1 cellular context compared by ENCODE assay signal in genomic region chr3:171407746-171408145, GRCh38.
TF ChIP-seq lines count a peak whose summit lies in the region.

No MANE protein-coding gene starts in this region.

TF ChIP-seq in HepG2, 621 proteins besides CTCF, POLR2A, EP300 and RAD21 (continued from another document):
- TF ChIP-seq FOXP4 (CRISPR knock-in tag; IDR thresholded peaks at IDR 0.05) (no peak), RBM22 (optimal IDR thresholded peaks at IDR 0.05; ENCODE audit: low read length) (no peak), ETV6 (CRISPR knock-in tag; conservative IDR thresholded peaks at IDR 0.05) (no peak), NFRKB (IDR thresholded peaks at IDR 0.05) (no peak), ZNF484 (CRISPR knock-in tag; IDR thresholded peaks at IDR 0.05; ENCODE audit: borderline replicate concordance, low read depth) (no peak), PRMT3 (CRISPR knock-in tag; IDR thresholded peaks at IDR 0.05; ENCODE audit: borderline replicate concordance, low read depth) (no peak), SMC3 (IDR thresholded peaks at IDR 0.05; ENCODE audit: low read length) (no peak), TBX3 (IDR thresholded peaks at IDR 0.05; ENCODE audit: borderline replicate concordance) (no peak), ZNF841 (CRISPR knock-in tag; IDR thresholded peaks at IDR 0.05; ENCODE audit: borderline replicate concordance) (no peak)
- TF ChIP-seq, protein P1, sequence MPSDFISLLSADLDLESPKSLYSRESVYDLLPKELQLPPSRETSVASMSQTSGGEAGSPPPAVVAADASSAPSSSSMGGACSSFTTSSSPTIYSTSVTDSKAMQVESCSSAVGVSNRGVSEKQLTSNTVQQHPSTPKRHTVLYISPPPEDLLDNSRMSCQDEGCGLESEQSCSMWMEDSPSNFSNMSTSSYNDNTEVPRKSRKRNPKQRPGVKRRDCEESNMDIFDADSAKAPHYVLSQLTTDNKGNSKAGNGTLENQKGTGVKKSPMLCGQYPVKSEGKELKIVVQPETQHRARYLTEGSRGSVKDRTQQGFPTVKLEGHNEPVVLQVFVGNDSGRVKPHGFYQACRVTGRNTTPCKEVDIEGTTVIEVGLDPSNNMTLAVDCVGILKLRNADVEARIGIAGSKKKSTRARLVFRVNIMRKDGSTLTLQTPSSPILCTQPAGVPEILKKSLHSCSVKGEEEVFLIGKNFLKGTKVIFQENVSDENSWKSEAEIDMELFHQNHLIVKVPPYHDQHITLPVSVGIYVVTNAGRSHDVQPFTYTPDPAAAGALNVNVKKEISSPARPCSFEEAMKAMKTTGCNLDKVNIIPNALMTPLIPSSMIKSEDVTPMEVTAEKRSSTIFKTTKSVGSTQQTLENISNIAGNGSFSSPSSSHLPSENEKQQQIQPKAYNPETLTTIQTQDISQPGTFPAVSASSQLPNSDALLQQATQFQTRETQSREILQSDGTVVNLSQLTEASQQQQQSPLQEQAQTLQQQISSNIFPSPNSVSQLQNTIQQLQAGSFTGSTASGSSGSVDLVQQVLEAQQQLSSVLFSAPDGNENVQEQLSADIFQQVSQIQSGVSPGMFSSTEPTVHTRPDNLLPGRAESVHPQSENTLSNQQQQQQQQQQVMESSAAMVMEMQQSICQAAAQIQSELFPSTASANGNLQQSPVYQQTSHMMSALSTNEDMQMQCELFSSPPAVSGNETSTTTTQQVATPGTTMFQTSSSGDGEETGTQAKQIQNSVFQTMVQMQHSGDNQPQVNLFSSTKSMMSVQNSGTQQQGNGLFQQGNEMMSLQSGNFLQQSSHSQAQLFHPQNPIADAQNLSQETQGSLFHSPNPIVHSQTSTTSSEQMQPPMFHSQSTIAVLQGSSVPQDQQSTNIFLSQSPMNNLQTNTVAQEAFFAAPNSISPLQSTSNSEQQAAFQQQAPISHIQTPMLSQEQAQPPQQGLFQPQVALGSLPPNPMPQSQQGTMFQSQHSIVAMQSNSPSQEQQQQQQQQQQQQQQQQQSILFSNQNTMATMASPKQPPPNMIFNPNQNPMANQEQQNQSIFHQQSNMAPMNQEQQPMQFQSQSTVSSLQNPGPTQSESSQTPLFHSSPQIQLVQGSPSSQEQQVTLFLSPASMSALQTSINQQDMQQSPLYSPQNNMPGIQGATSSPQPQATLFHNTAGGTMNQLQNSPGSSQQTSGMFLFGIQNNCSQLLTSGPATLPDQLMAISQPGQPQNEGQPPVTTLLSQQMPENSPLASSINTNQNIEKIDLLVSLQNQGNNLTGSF (CRISPR knock-in tag; IDR thresholded peaks at IDR 0.05): no peak
- TF ChIP-seq, protein P2, sequence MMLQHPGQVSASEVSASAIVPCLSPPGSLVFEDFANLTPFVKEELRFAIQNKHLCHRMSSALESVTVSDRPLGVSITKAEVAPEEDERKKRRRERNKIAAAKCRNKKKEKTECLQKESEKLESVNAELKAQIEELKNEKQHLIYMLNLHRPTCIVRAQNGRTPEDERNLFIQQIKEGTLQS (CRISPR knock-in tag; IDR thresholded peaks at IDR 0.05): no peak
- TF ChIP-seq, protein P3, sequence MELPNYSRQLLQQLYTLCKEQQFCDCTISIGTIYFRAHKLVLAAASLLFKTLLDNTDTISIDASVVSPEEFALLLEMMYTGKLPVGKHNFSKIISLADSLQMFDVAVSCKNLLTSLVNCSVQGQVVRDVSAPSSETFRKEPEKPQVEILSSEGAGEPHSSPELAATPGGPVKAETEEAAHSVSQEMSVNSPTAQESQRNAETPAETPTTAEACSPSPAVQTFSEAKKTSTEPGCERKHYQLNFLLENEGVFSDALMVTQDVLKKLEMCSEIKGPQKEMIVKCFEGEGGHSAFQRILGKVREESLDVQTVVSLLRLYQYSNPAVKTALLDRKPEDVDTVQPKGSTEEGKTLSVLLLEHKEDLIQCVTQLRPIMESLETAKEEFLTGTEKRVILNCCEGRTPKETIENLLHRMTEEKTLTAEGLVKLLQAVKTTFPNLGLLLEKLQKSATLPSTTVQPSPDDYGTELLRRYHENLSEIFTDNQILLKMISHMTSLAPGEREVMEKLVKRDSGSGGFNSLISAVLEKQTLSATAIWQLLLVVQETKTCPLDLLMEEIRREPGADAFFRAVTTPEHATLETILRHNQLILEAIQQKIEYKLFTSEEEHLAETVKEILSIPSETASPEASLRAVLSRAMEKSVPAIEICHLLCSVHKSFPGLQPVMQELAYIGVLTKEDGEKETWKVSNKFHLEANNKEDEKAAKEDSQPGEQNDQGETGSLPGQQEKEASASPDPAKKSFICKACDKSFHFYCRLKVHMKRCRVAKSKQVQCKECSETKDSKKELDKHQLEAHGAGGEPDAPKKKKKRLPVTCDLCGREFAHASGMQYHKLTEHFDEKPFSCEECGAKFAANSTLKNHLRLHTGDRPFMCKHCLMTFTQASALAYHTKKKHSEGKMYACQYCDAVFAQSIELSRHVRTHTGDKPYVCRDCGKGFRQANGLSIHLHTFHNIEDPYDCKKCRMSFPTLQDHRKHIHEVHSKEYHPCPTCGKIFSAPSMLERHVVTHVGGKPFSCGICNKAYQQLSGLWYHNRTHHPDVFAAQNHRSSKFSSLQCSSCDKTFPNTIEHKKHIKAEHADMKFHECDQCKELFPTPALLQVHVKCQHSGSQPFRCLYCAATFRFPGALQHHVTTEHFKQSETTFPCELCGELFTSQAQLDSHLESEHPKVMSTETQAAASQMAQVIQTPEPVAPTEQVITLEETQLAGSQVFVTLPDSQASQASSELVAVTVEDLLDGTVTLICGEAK (IDR thresholded peaks at IDR 0.05): no peak
- TF ChIP-seq, protein P3 (CRISPR knock-in tag; IDR thresholded peaks at IDR 0.05): no peak
- TF ChIP-seq, protein P4, sequence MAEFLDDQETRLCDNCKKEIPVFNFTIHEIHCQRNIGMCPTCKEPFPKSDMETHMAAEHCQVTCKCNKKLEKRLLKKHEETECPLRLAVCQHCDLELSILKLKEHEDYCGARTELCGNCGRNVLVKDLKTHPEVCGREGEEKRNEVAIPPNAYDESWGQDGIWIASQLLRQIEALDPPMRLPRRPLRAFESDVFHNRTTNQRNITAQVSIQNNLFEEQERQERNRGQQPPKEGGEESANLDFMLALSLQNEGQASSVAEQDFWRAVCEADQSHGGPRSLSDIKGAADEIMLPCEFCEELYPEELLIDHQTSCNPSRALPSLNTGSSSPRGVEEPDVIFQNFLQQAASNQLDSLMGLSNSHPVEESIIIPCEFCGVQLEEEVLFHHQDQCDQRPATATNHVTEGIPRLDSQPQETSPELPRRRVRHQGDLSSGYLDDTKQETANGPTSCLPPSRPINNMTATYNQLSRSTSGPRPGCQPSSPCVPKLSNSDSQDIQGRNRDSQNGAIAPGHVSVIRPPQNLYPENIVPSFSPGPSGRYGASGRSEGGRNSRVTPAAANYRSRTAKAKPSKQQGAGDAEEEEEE (CRISPR knock-in tag; IDR thresholded peaks at IDR 0.05; ENCODE audit: borderline replicate concordance): no peak
- TF ChIP-seq, protein P5, sequence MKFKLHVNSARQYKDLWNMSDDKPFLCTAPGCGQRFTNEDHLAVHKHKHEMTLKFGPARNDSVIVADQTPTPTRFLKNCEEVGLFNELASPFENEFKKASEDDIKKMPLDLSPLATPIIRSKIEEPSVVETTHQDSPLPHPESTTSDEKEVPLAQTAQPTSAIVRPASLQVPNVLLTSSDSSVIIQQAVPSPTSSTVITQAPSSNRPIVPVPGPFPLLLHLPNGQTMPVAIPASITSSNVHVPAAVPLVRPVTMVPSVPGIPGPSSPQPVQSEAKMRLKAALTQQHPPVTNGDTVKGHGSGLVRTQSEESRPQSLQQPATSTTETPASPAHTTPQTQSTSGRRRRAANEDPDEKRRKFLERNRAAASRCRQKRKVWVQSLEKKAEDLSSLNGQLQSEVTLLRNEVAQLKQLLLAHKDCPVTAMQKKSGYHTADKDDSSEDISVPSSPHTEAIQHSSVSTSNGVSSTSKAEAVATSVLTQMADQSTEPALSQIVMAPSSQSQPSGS (CRISPR knock-in tag; IDR thresholded peaks at IDR 0.05): no peak
